22 cellular contexts compared by ENCODE assay signal in the genomic region with DNA sequence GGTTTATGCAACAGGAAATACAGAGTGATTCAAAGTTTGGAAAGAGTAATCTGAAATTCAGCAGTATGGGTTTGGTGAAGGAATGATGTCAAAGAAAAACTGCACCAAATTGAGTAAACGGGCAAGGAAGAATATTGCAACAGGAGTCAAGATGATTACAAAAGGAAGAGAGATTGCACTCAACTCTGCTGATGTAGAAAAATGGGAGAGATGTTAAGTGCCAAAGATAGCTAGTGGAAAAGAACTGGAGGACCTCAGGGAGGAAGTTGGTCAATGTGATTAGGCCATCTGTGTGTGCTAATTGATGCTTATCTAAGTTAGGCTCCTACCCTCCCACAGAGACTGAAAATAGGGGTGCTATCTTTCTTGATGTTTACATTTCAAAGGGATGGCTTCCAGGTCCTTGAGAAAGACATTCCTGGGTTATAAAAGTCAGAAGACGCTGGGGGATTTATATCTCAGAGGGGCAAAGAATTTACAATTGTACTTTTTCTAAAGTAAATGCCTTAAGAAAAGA.
DNase-seq lines count a peak whose midpoint lies in the region; ATAC-seq and TF ChIP-seq lines count a peak whose summit lies in the region.
"Had no signal": no experiment of that assay in that cellular context is flagged by ENCODE, and none has a peak within 500 bp of the region (broad histone marks: within the 10 kb centered on the region; RNA-seq: fewer than 3 reads in every experiment).

No MANE protein-coding gene starts in this region.

- no peak overlapping the region for H2BK5ac ChIP-seq in mesenchymal stem cell (ENCODE audit: low read depth, low read length, poor library complexity, severe bottlenecking)

- no peaks in the 10 kb centered on the region for H3K9me3 ChIP-seq in mesenchymal stem cell (ENCODE audit: control insufficient read depth, low read length)

- TF ChIP-seq CTCF in HL-60 (IDR thresholded peaks at IDR 0.05; ENCODE audit: insufficient read depth, low read length), result no peak

- no peak overlapping the region for H4K8ac ChIP-seq in mesenchymal stem cell (ENCODE audit: low read length)

- H3K27ac ChIP-seq in HL-60 (replicated peaks) (0 out of 2 replicates have a peak overlapping the region, but pooled peaks have one; percentile 20), mesenchymal stem cell (ENCODE audit: low read length, poor library complexity, severe bottlenecking) (no peak overlapping the region)
- H3K27ac ChIP-seq: SK-N-MC had no signal

- H3K4me2 ChIP-seq in mesenchymal stem cell (ENCODE audit: low read length, poor library complexity, severe bottlenecking), result no peak overlapping the region

- DNase-seq in HL-60 (ENCODE audit: low read depth in 1 of 2, low spot score in 1 of 2) (peak; percentile 62 to 64), MV-4-11 (lab: John Stamatoyannopoulos, UW) (peak; percentile 1), SKM-1 (lab: John Stamatoyannopoulos, UW; ENCODE audit: unreplicated experiment) (peak; percentile 76), mesenchymal stem cell (peak; percentile 1), OCI-M2 (lab: John Stamatoyannopoulos, UW; ENCODE audit: unreplicated experiment) (no peak)
- no peak for DNase-seq in stimulated activated CD4-positive, alpha-beta T cell treated with anti-CD3 and anti-CD28 coated beads, Interleukin-4, amount 100 ng/mL, for 4 hours
- DNase-seq: ACHN; C1 segment of cervical spinal cord; Calu3; CD8-positive, alpha-beta memory T cell; H7; KG1; NCI-H1048; NCI-H1417 treated with DMSO at 0.1 percent for 48 hours; NCI-H187; NCI-H446 treated with DMSO at 0.1 percent for 48 hours; NCI-H69; PC-3; Right ventricle myocardium superior; T-helper 1 cell had no signal

- no peaks in the 10 kb centered on the region for H3K4me1 ChIP-seq in mesenchymal stem cell (ENCODE audit: control insufficient read depth, insufficient read depth, low read depth, low read length)

- no peak overlapping the region for H3K18ac ChIP-seq in mesenchymal stem cell (ENCODE audit: low read depth in 1 of 2, low read length in 2 of 2)

- H2AK5ac ChIP-seq in mesenchymal stem cell (ENCODE audit: low read length, severe bottlenecking), result no peak overlapping the region

- H2AFZ ChIP-seq in mesenchymal stem cell (ENCODE audit: low read depth, low read length), result no peak overlapping the region

- no peak overlapping the region for H2BK12ac ChIP-seq in mesenchymal stem cell (ENCODE audit: low read length in 2 of 2)

- no peak overlapping the region for H4K91ac ChIP-seq in mesenchymal stem cell (ENCODE audit: low read length)

- H3K9ac ChIP-seq in mesenchymal stem cell (ENCODE audit: low read length), result no peak overlapping the region

- WGBS in mesenchymal stem cell, result 10% methylated on average over 1 of the region's 2 CpGs

- H3K14ac ChIP-seq in mesenchymal stem cell (ENCODE audit: low read length in 2 of 2), result no peak overlapping the region

- H3K4me3 ChIP-seq in HL-60 (replicated peaks; ENCODE audit: insufficient read depth, low read length) (no peak overlapping the region), mesenchymal stem cell (ENCODE audit: insufficient read depth in 1 of 2, low read depth in 1 of 2, low read length in 2 of 2) (no peak overlapping the region)
- H3K4me3 ChIP-seq: SK-N-MC had no signal

- H3K4ac ChIP-seq in mesenchymal stem cell (ENCODE audit: low read depth in 1 of 2, low read length in 2 of 2), result no peak overlapping the region

- no peak overlapping the region for H2BK15ac ChIP-seq in mesenchymal stem cell (ENCODE audit: low read depth, poor library complexity, severe bottlenecking)

- no peak overlapping the region for H2BK120ac ChIP-seq in mesenchymal stem cell (ENCODE audit: low read depth, low read length)

- no peaks in the 10 kb centered on the region for H3K79me1 ChIP-seq in mesenchymal stem cell (replicated peaks; ENCODE audit: low read length, poor library complexity, severe bottlenecking)

- no peak overlapping the region for H3K23ac ChIP-seq in mesenchymal stem cell (ENCODE audit: low read length in 2 of 2)

- no peak for ATAC-seq in HG02759 (IDR thresholded peaks at IDR 0.05; ENCODE audit: unreplicated experiment)
- ATAC-seq: PC-3 had no signal

- H3K27me3 ChIP-seq in HL-60 (ENCODE audit: insufficient read depth, poor library complexity, severe bottlenecking) (no peaks in the 10 kb centered on the region), mesenchymal stem cell (ENCODE audit: control insufficient read depth in 1 of 2, insufficient read depth in 1 of 2, low read length in 2 of 2) (no peaks in the 10 kb centered on the region)

- H3K36me3 ChIP-seq in mesenchymal stem cell (ENCODE audit: control insufficient read depth in 1 of 2, insufficient read depth in 2 of 2, low read depth in 1 of 2, low read length in 2 of 2), result no peaks in the 10 kb centered on the region

Comparison
In these comparisons a context has a peak if more than half of its experiments do, and no peak if none do; other contexts are left out.
1. DNase-seq: peak in HL-60 (2 of 2), MV-4-11 (single experiment), SKM-1 (single experiment) and mesenchymal stem cell (single experiment); none in stimulated activated CD4-positive, alpha-beta T cell treated with anti-CD3 and anti-CD28 coated beads, Interleukin-4, amount 100 ng/mL, for 4 hours (0 of 2) and OCI-M2 (single experiment).